22 cellular contexts compared by ENCODE assay signal in the genomic region with DNA sequence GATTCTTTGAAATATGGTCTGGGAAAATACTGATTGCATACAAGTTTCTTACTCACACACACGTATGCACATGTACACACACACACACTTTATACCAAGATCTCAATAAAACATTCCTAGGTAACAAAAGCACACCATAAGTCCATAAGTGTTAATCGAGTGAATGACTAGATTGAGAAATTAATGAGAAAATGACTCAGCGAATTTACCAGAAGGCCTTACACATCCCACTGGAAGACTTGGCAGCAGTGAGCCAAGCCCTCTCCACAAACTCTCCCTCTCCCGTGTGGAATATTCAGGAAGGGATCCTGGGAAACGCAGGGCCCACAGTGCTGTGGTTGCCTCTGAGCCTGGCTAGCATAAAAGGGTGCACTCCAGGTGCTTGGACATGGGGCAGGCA.
"Had no signal": no experiment of that assay in that cellular context is flagged by ENCODE, and none has a peak within 500 bp of the region (broad histone marks: within the 10 kb centered on the region; RNA-seq: fewer than 3 reads in every experiment).

No MANE protein-coding gene starts in this region.

- H3K4me2 ChIP-seq: hepatocyte had no signal

- ATAC-seq: activated T-helper 17 cell treated with anti-CD3 and anti-CD28 coated beads, Interleukin-2, amount 50 U/mL, for 72 hours; body of pancreas; left cardiac atrium; natural killer cell treated with Interleukin-12 subunit alpha and Interleukin-12 subunit beta and Interleukin-15 and Interleukin-18, amount 100 ng/mL, for 72 hours had no signal

- H2AFZ ChIP-seq: hepatocyte had no signal

- H3K27ac ChIP-seq: body of pancreas, colonic mucosa, hepatocyte, right atrium auricular region, tibial artery had no signal

- H3K4me1 ChIP-seq: colonic mucosa, tibial artery had no signal

- FAIRE-seq: islet of Langerhans had no signal

- DNase-seq: activated CD4-positive, alpha-beta memory T cell treated with anti-CD3 and anti-CD28 coated beads, Interleukin-2, amount 10 ng/mL, durations not matched to agents 7 days and 5 days; activated CD4-positive, alpha-beta T cell treated with anti-CD3 and anti-CD28 coated beads for 48 hours; activated CD4-positive, CD25-positive, alpha-beta regulatory T cell; activated naive CD4-positive, alpha-beta T cell; activated naive CD8-positive, alpha-beta T cell treated with anti-CD3 and anti-CD28 coated beads for 36 hours; activated T-cell treated with anti-CD3 and anti-CD28 coated beads, Interleukin-2, amount 50 U/mL, for 1 hour; amniotic stem cell; body of pancreas; central memory CD4-positive, alpha-beta T cell; colonic mucosa; endodermal cell; left cardiac atrium; stimulated activated CD4-positive, alpha-beta T cell treated with anti-CD3 and anti-CD28 coated beads, Interleukin-2, amount 100 ng/mL, for 24 hours; stimulated activated naive CD4-positive, alpha-beta T cell treated with Interleukin-2 at 50 U/mL for 16 hours; substantia nigra; T-helper 9 cell; tibial artery had no signal

- H3K27me3 ChIP-seq: body of pancreas, colonic mucosa, hepatocyte, right atrium auricular region had no signal

- H3K4me3 ChIP-seq: body of pancreas, colonic mucosa, hepatocyte, right atrium auricular region, tibial artery had no signal

- H3K9me3 ChIP-seq: body of pancreas, colonic mucosa, right atrium auricular region, tibial artery had no signal

- H3K36me3 ChIP-seq: colonic mucosa, right atrium auricular region, tibial artery had no signal
